23 cellular contexts compared by ENCODE assay signal in the genomic region with DNA sequence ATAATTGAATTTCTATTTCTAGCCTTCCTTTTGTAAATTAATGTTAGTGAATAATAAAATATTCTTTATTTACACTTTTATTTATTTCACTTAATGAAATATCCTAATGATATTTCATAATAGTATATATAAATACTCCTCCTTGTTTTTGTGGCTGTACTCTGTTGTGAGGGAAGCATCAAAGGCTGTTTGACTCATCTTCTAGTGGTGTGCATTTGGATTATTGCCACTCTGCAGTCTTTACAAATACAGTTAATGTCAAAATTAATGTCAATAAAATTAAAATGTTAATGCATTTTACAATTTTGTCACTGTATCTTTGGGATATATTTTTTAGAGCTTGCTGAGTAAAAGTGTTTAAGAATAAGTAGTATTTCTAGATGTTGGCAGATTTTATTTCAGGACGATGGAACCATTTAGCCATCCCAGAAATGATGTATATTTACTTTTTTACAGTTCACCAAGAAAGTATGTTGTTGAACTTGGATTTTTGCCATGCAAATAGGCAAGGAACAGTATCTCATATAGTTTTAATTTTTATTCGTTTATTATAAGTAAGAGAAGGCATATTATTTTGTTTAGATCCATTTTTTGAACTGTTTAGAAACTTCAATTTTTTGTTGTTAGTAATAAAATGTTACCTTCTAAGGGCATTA.
DNase-seq lines count a peak whose midpoint lies in the region; ATAC-seq lines count a peak whose summit lies in the region.
"Had no signal": no experiment of that assay in that cellular context is flagged by ENCODE, and none has a peak within 500 bp of the region (broad histone marks: within the 10 kb centered on the region; RNA-seq: fewer than 3 reads in every experiment).

No MANE protein-coding gene starts in this region.

- no peak overlapping the region for H3K27ac ChIP-seq in GM23248
- H3K27ac ChIP-seq: BLaER1, SJSA1 had no signal

- H3K4me1 Mint-ChIP-seq in stimulated activated naive B cell treated with anti-CD40 and anti-IgM and Interleukin-4, amounts not matched to agents 10 μg/mL and 1 μg/mL and 100 μg/mL, for 72 hours, result no peaks in the 10 kb centered on the region
- H3K4me1 Mint-ChIP-seq: CD4-positive, CD25-positive, alpha-beta regulatory T cell had no signal

- H3K4me3 Mint-ChIP-seq in stimulated activated naive B cell treated with anti-CD40 and anti-IgM and Interleukin-4, amounts not matched to agents 10 μg/mL and 1 μg/mL and 100 μg/mL, for 72 hours, result no peak overlapping the region
- H3K4me3 Mint-ChIP-seq: CD4-positive, CD25-positive, alpha-beta regulatory T cell had no signal

- H3K27ac Mint-ChIP-seq in stimulated activated naive B cell treated with anti-CD40 and anti-IgM and Interleukin-4, amounts not matched to agents 10 μg/mL and 1 μg/mL and 100 μg/mL, for 72 hours, result no peak overlapping the region
- H3K27ac Mint-ChIP-seq: CD4-positive, CD25-positive, alpha-beta regulatory T cell had no signal

- no peaks in the 10 kb centered on the region for H3K9me2 ChIP-seq in GM23248 (ENCODE audit: insufficient read depth)

- H3K4me2 ChIP-seq in GM23248 (ENCODE audit: unreplicated experiment), result no peak overlapping the region
- H3K4me2 ChIP-seq: BLaER1 had no signal

- no peak for ATAC-seq in stimulated activated naive B cell treated with anti-CD40 and anti-IgM and Interleukin-4, amounts not matched to agents 10 μg/mL and 1 μg/mL and 100 μg/mL, for 72 hours (replicated peaks)
- no peak for ATAC-seq in GM21390 (IDR thresholded peaks at IDR 0.05; ENCODE audit: unreplicated experiment)
- ATAC-seq: K562, Right ventricle myocardium inferior had no signal

- in situ Hi-C loops in GM23248 (cut with MboI), result no loop called here

- no peaks in the 10 kb centered on the region for H3K4me1 ChIP-seq in GM23248 (ENCODE audit: insufficient read depth)
- H3K4me1 ChIP-seq: BLaER1, SJSA1 had no signal

- DNase-seq in DMS53 (lab: John Stamatoyannopoulos, UW) (peak; percentile 6), DMS53 treated with DMSO at 0.1 percent for 48 hours (lab: John Stamatoyannopoulos, UW; ENCODE audit: unreplicated experiment) (no peak), astrocyte of the hippocampus (ENCODE audit: low read depth, low spot score) (peak; percentile 0), fibroblast of gingiva (ENCODE audit: low read depth) (peak; percentile 11), GM23248 (no peak)
- DNase-seq in stimulated activated naive B cell treated with anti-CD40 and anti-IgM and Interleukin-4, amounts not matched to agents 10 μg/mL and 1 μg/mL and 100 μg/mL, for 72 hours, result no peak
- DNase-seq in stimulated activated naive CD4-positive, alpha-beta T cell treated with Interleukin-2 at 50 U/mL for 16 hours (lab: John Stamatoyannopoulos, UW), result no peak
- DNase-seq: 8988T; CD4-positive, CD25-positive, alpha-beta regulatory T cell; DMS79; EL; GF-D8; H7; MM.1S; NCI-H2029; NCI-H446; NCI-H524 treated with DMSO at 0.1 percent for 48 hours; NCI-H774 had no signal

- no peaks in the 10 kb centered on the region for H3K27me3 ChIP-seq in GM23248 (replicated peaks; ENCODE audit: insufficient read depth)
- H3K27me3 ChIP-seq: BLaER1, SJSA1 had no signal

- H3K79me2 ChIP-seq in GM23248 (ENCODE audit: insufficient read depth), result no peaks in the 10 kb centered on the region

- WGBS in GM23248 (ENCODE audit: low coverage in 1 of 2, low lambda C conversion rate in 2 of 2, missing lambda C conversion rate in 2 of 2), 2 experiments, result 17 to 34% methylated on average over 2 of the region's 2 CpGs

- no peaks in the 10 kb centered on the region for H3F3A ChIP-seq in GM23248 (ENCODE audit: insufficient read depth)

- H3K4me3 ChIP-seq in GM23248, result no peak overlapping the region
- H3K4me3 ChIP-seq: BLaER1, K562, SJSA1 had no signal

- no peak overlapping the region for H3K9ac ChIP-seq in GM23248
- H3K9ac ChIP-seq: BLaER1 had no signal

- H2AFZ ChIP-seq in GM23248, result no peak overlapping the region

- H3K36me3 Mint-ChIP-seq in stimulated activated naive B cell treated with anti-CD40 and anti-IgM and Interleukin-4, amounts not matched to agents 10 μg/mL and 1 μg/mL and 100 μg/mL, for 72 hours, result no peaks in the 10 kb centered on the region
- H3K36me3 Mint-ChIP-seq: CD4-positive, CD25-positive, alpha-beta regulatory T cell had no signal

- H3K36me3 ChIP-seq in GM23248 (ENCODE audit: low read depth), result no peaks in the 10 kb centered on the region
- H3K36me3 ChIP-seq: BLaER1, SJSA1 had no signal

- no peaks in the 10 kb centered on the region for H3K9me3 ChIP-seq in GM23248 (ENCODE audit: low read depth)
- H3K9me3 ChIP-seq: BLaER1, SJSA1 had no signal

- H3K9me3 Mint-ChIP-seq in stimulated activated naive B cell treated with anti-CD40 and anti-IgM and Interleukin-4, amounts not matched to agents 10 μg/mL and 1 μg/mL and 100 μg/mL, for 72 hours, result no peaks in the 10 kb centered on the region

- no peaks in the 10 kb centered on the region for H4K20me1 ChIP-seq in GM23248 (ENCODE audit: insufficient read depth)
- H4K20me1 ChIP-seq: BLaER1 had no signal

- H3K27me3 Mint-ChIP-seq in stimulated activated naive B cell treated with anti-CD40 and anti-IgM and Interleukin-4, amounts not matched to agents 10 μg/mL and 1 μg/mL and 100 μg/mL, for 72 hours, result no peaks in the 10 kb centered on the region
- H3K27me3 Mint-ChIP-seq: CD4-positive, CD25-positive, alpha-beta regulatory T cell had no signal

Comparison
In these comparisons a context has a peak if more than half of its experiments do, and no peak if none do; other contexts are left out.
1. DNase-seq: peak in DMS53 (single experiment), astrocyte of the hippocampus (single experiment) and fibroblast of gingiva (single experiment); none in DMS53 treated with DMSO at 0.1 percent for 48 hours (single experiment), stimulated activated naive B cell treated with anti-CD40 and anti-IgM and Interleukin-4, amounts not matched to agents 10 μg/mL and 1 μg/mL and 100 μg/mL, for 72 hours (single experiment), GM23248 (single experiment) and stimulated activated naive CD4-positive, alpha-beta T cell treated with Interleukin-2 at 50 U/mL for 16 hours (single experiment).